26 cellular contexts compared by ENCODE assay signal in genomic region chr3:45966371-45966780, GRCh38. TPM values are rescaled to one million over a fixed set of nuclear protein-coding genes. Genes with fewer than 3 reads are reported as not detected.
A peak's percentile ranks its signal among the peaks of the same experiment; 100 is the strongest.
DNase-seq lines count a peak whose midpoint lies in the region; ATAC-seq and TF ChIP-seq lines count a peak whose summit lies in the region.
"Had no signal": no experiment of that assay in that cellular context is flagged by ENCODE, and none has a peak within 500 bp of the region (broad histone marks: within the 10 kb centered on the region; RNA-seq: fewer than 3 reads in every experiment).

No MANE protein-coding gene starts in this region.

- peaks cover 10% of the 10 kb centered on the region for H3K9me1 ChIP-seq in IMR-90 (ENCODE audit: insufficient read depth, low read length)

- whole genome bisulfite sequencing in IMR-90 (ENCODE audit: extremely low coverage in 2 of 2, insufficient read length in 1 of 2), 2 experiments = 90% methylated on average over 14 of the region's 15 CpGs; no CpG with 5 or more reads in 1 of the 2 experiments

- ATAC-seq in IMR-90 (ENCODE audit: low read depth) (no peak), sciatic nerve (peak; percentile 21)
- ATAC-seq: PC-3 had no signal

- H3K4me3 Mint-ChIP-seq in activated CD4-positive, alpha-beta T cell treated with anti-CD3 and anti-CD28 coated beads, Interleukin-2, amount 10 ng/mL, durations not matched to agents 24 days and 14 days = peak overlapping the region; percentile 21

- H3K27me3 ChIP-seq in IMR-90 (ENCODE audit: control insufficient read depth, insufficient read depth, low read length) = no peaks in the 10 kb centered on the region
- H3K27me3 ChIP-seq in brain microvascular endothelial cell (replicated peaks) = no peaks in the 10 kb centered on the region
- no peaks in the 10 kb centered on the region for H3K27me3 ChIP-seq in WERI-Rb-1 (ENCODE audit: insufficient read depth, low read depth, severe bottlenecking)

- H3K27me3 Mint-ChIP-seq in activated CD4-positive, alpha-beta T cell treated with anti-CD3 and anti-CD28 coated beads, Interleukin-2, amount 10 ng/mL, durations not matched to agents 24 days and 14 days = no peaks in the 10 kb centered on the region
- H3K27me3 Mint-ChIP-seq: naive thymus-derived CD4-positive, alpha-beta T cell had no signal

- peaks cover 62% of the 10 kb centered on the region for H3K36me3 ChIP-seq in IMR-90 (ENCODE audit: control insufficient read depth, insufficient read depth, low read length)
- H3K36me3 ChIP-seq in brain microvascular endothelial cell (replicated peaks) = peaks cover 35% of the 10 kb centered on the region
- H3K36me3 ChIP-seq in WERI-Rb-1 = peaks cover 93% of the 10 kb centered on the region

- H4K8ac ChIP-seq in IMR-90 (ENCODE audit: low read depth in 2 of 2, low read length in 2 of 2) = no peak overlapping the region

- TF ChIP-seq POLR2A in IMR-90 (IDR thresholded peaks at IDR 0.05; ENCODE audit: low read depth, low read length) = no peak

- no TSS peak for BruUV-seq in IMR-90 (replicated peaks; lab: Mats Ljungman, UMichigan)

- in situ Hi-C loops in IMR-90 (cut with MboI; ENCODE audit: low sequenced_read_pairs) (no loop called here), brain microvascular endothelial cell (cut with HindIII; ENCODE audit: low pct_ligation_motif_present, low sequenced_read_pairs) (no loop called here)

- POLR2A ChIA-PET in IMR-90 (lab: Charles Lee; ENCODE audit: unreplicated experiment) = no interaction called here

- no peak overlapping the region for H3K27ac Mint-ChIP-seq in activated CD4-positive, alpha-beta T cell treated with anti-CD3 and anti-CD28 coated beads, Interleukin-2, amount 10 ng/mL, durations not matched to agents 24 days and 14 days

- H3K9me3 Mint-ChIP-seq in activated CD4-positive, alpha-beta T cell treated with anti-CD3 and anti-CD28 coated beads, Interleukin-2, amount 10 ng/mL, durations not matched to agents 24 days and 14 days = no peaks in the 10 kb centered on the region
- H3K9me3 Mint-ChIP-seq: naive thymus-derived CD4-positive, alpha-beta T cell; T-helper 1 cell treated with Interleukin-12 subunit alpha and Interleukin-12 subunit beta and Interleukin-4 antibody, amounts not matched to agents 30 μg/mL and 1 μg/mL, for 36 hours had no signal

- H2AK5ac ChIP-seq in IMR-90 (ENCODE audit: low read depth, low read length) = no peak overlapping the region

- peaks cover 7% of the 10 kb centered on the region; the same call in 1 of the 2 replicates for H4K20me1 ChIP-seq in IMR-90 (ENCODE audit: insufficient read depth, low read length)

- no peak for TF ChIP-seq RAD21 in IMR-90 (IDR thresholded peaks at IDR 0.05; ENCODE audit: low read length)

- H3K14ac ChIP-seq in IMR-90 (replicated peaks; ENCODE audit: low read depth, low read length) = no peak overlapping the region

- H2BK20ac ChIP-seq in IMR-90 (ENCODE audit: low read depth, low read length) = no peak overlapping the region

- intact Hi-C loops in activated CD4-positive, alpha-beta T cell treated with anti-CD3 and anti-CD28 coated beads, Interleukin-2, amount 10 ng/mL, durations not matched to agents 24 days and 14 days (cut with micrococcal nuclease) = no loop called here
- intact Hi-C loops in IMR-90 (cut with micrococcal nuclease) = no loop called here
- intact Hi-C loops in sciatic nerve (cut with DNase I) = no loop called here

- peak overlapping the region; percentile 39 for H2AFZ ChIP-seq in IMR-90 (replicated peaks; ENCODE audit: low read length, poor library complexity)
- H2AFZ ChIP-seq: parathyroid adenoma had no signal

- peaks cover 76% of the 10 kb centered on the region for H3K4me1 Mint-ChIP-seq in activated CD4-positive, alpha-beta T cell treated with anti-CD3 and anti-CD28 coated beads, Interleukin-2, amount 10 ng/mL, durations not matched to agents 24 days and 14 days

- no peak overlapping the region for H3K23ac ChIP-seq in IMR-90 (ENCODE audit: low read depth, low read length)

- H3K36me3 Mint-ChIP-seq in activated CD4-positive, alpha-beta T cell treated with anti-CD3 and anti-CD28 coated beads, Interleukin-2, amount 10 ng/mL, durations not matched to agents 24 days and 14 days (ENCODE audit: low read depth) = peaks cover 90% of the 10 kb centered on the region

- H2BK120ac ChIP-seq in IMR-90 (ENCODE audit: low read depth, low read length) = no peak overlapping the region

- H3K4me2 ChIP-seq in IMR-90 (ENCODE audit: low read depth, low read length) = no peak overlapping the region

- no peak overlapping the region for H4K5ac ChIP-seq in IMR-90 (ENCODE audit: low read depth, low read length)

- no peak overlapping the region; the same call in 1 of the 2 replicates for H3K4ac ChIP-seq in IMR-90 (ENCODE audit: low read depth, low read length)

- no peak overlapping the region for H3K27ac ChIP-seq in IMR-90 (ENCODE audit: insufficient read depth, low read length)
- H3K27ac ChIP-seq in cingulate gyrus (ENCODE audit: low read depth, low read length) = peak overlapping the region; percentile 52
- no peak overlapping the region for H3K27ac ChIP-seq in brain microvascular endothelial cell
- no peak overlapping the region for H3K27ac ChIP-seq in WERI-Rb-1
- H3K27ac ChIP-seq: 22Rv1, parathyroid adenoma had no signal

- no peak overlapping the region for H3K56ac ChIP-seq in IMR-90 (ENCODE audit: extremely low read depth, insufficient read depth, low read length)

- H3K4me1 ChIP-seq in IMR-90 (ENCODE audit: control insufficient read depth, insufficient read depth, low read length) = peaks cover 4% of the 10 kb centered on the region
- H3K4me1 ChIP-seq: Caco-2, HAP-1, parathyroid adenoma had no signal

- dilution Hi-C loops in IMR-90 (cut with HindIII; ENCODE audit: low sequenced_read_pairs, unreplicated experiment) = no loop called here

- H3K79me1 ChIP-seq in IMR-90 (ENCODE audit: low read depth in 1 of 2, low read length in 2 of 2) = peaks cover 0 to 3% of the 10 kb centered on the region in 2 experiments; a peak in 1 of 4 replicates

- no peak overlapping the region for H2AK9ac ChIP-seq in IMR-90 (replicated peaks; ENCODE audit: low read depth, low read length, poor library complexity)

- H3K18ac ChIP-seq in IMR-90 (ENCODE audit: low read depth, low read length) = no peak overlapping the region

- CTCF ChIA-PET in IMR-90 (lab: Yijun Ruan, JAX) = interaction anchor here (0.6 to 0.9 kb wide), 2 partner anchors 95 to 232 kb away, joined by 3 to 4 read pairs; no protein-coding TSS in a partner anchor

- H3K9me3 ChIP-seq in IMR-90 (ENCODE audit: control insufficient read depth, insufficient read depth, low read length) = no peaks in the 10 kb centered on the region
- H3K9me3 ChIP-seq in WERI-Rb-1 (ENCODE audit: severe bottlenecking) = no peaks in the 10 kb centered on the region
- H3K9me3 ChIP-seq: Caco-2, HAP-1 had no signal

- H4K91ac ChIP-seq in IMR-90 (ENCODE audit: insufficient read depth, low read depth, low read length) = no peak overlapping the region

- H3K4me3 ChIP-seq in IMR-90 (ENCODE audit: insufficient read depth, low read depth, low read length) = no peak overlapping the region
- no peak overlapping the region for H3K4me3 ChIP-seq in brain microvascular endothelial cell (ENCODE audit: low read depth, low read length)
- no peak overlapping the region for H3K4me3 ChIP-seq in WERI-Rb-1 (ENCODE audit: low read depth, low read length)
- H3K4me3 ChIP-seq: HAP-1 had no signal

- TF ChIP-seq CTCF in IMR-90 (conservative IDR thresholded peaks at IDR 0.05; ENCODE audit: low read depth, low read length) (no peak), brain microvascular endothelial cell (IDR thresholded peaks at IDR 0.05; ENCODE audit: low read depth, low read length, missing control alignments) (no peak), WERI-Rb-1 (IDR thresholded peaks at IDR 0.05; ENCODE audit: low read depth, low read length) (no peak)

- DNase-seq in activated CD4-positive, alpha-beta T cell treated with anti-CD3 and anti-CD28 coated beads, Interleukin-2, amount 10 ng/mL, durations not matched to agents 24 days and 14 days = no peak
- DNase-seq in activated CD4-positive, alpha-beta T cell treated with anti-CD3 and anti-CD28 coated beads for 1 hour = no peak
- DNase-seq in IMR-90 = no peak
- no peak for DNase-seq in sciatic nerve (ENCODE audit: low spot score)
- no peak for DNase-seq in brain microvascular endothelial cell
- DNase-seq in WERI-Rb-1 = no peak
- no peak for DNase-seq in HT-29 (ENCODE audit: low spot score)
- DNase-seq: AML-193; Caco-2; EL; erythroblast; foreskin melanocyte; Karpas-422; naive thymus-derived CD4-positive, alpha-beta T cell; NCI-H1048; NCI-H2029 treated with DMSO at 0.1 percent for 48 hours; PC-3; SIG-M5; stimulated activated CD4-positive, alpha-beta T cell treated with anti-CD3 and anti-CD28 coated beads, Interleukin-4, amount 100 ng/mL, for 24 hours had no signal

- H3K9ac ChIP-seq in IMR-90 (ENCODE audit: low read depth, low read length) = no peak overlapping the region
- H3K9ac ChIP-seq: parathyroid adenoma had no signal

- H2BK15ac ChIP-seq in IMR-90 (ENCODE audit: low read depth, low read length) = no peak overlapping the region

- H2BK5ac ChIP-seq in IMR-90 (ENCODE audit: low read depth, low read length, poor library complexity, severe bottlenecking) = no peak overlapping the region

TF ChIP-seq in IMR-90, 13 proteins besides CTCF, POLR2A, EP300 and RAD21 (continues in another document):
- TF ChIP-seq ELK1 (IDR thresholded peaks at IDR 0.05; ENCODE audit: borderline replicate concordance, low read depth, low read length) = no peak

RNA-seq across cellular contexts. Expression of gene CXCR6, which starts 23.1 kb away (rescaled TPM):
- total RNA-seq in activated CD4-positive, alpha-beta T cell treated with anti-CD3 and anti-CD28 coated beads, Interleukin-2, amount 10 ng/mL, durations not matched to agents 24 days and 14 days = 15.2 TPM in 2 replicates
- total RNA-seq in IMR-90 (2012; rRNA removed) (under 0.01 TPM in 1 of 2 replicates, not detected in the other), sciatic nerve (0.49 TPM)
- not detected in 2 replicates for polyA plus RNA-seq in IMR-90 (2012; rRNA removed)
- polyA plus RNA-seq in IMR-90 (2012; cell fraction: cytosol; rRNA removed) = not detected in 2 replicates
- not detected in 2 replicates for polyA plus RNA-seq in IMR-90 (2012; cell fraction: nucleus; rRNA removed; ENCODE audit: low replicate concordance)
- not detected in 2 replicates for total RNA-seq in HT-29 (2014; rRNA removed; shearing (Covaris generic))
- total RNA-seq: bronchial epithelial cell, Caco-2, kidney epithelial cell, PC-3 had no signal

RNA-seq across cellular contexts. Expression of gene FYCO1, which starts 29.2 kb away (rescaled TPM):
- 16.5 and 16.8 TPM in 2 replicates for total RNA-seq in activated CD4-positive, alpha-beta T cell treated with anti-CD3 and anti-CD28 coated beads, Interleukin-2, amount 10 ng/mL, durations not matched to agents 24 days and 14 days
- total RNA-seq in IMR-90 (2012; rRNA removed) = 16.1 and 20.1 TPM in 2 replicates
- polyA plus RNA-seq in IMR-90 (2012; rRNA removed) = 12.0 and 13.7 TPM in 2 replicates
- 6.7 and 10.1 TPM in 2 replicates for polyA plus RNA-seq in IMR-90 (2012; cell fraction: cytosol; rRNA removed)
- polyA plus RNA-seq in IMR-90 (2012; cell fraction: nucleus; rRNA removed; ENCODE audit: low replicate concordance) = 6.8 and 8.8 TPM in 2 replicates
- total RNA-seq in sciatic nerve = 60.6 TPM
- 8.5 and 9.7 TPM in 2 replicates for total RNA-seq in HT-29 (2014; rRNA removed; shearing (Covaris generic))

Comparison
In these comparisons a context has a peak if more than half of its experiments do, and no peak if none do; other contexts are left out.
1. RNA of gene CXCR6, which starts 23.1 kb away (total RNA-seq): 15.2 TPM in activated CD4-positive, alpha-beta T cell treated with anti-CD3 and anti-CD28 coated beads, Interleukin-2, amount 10 ng/mL, durations not matched to agents 24 days and 14 days; 0.49 TPM in sciatic nerve (single experiment), under 0.01 TPM in IMR-90 and not detected in HT-29; every median in the first group is over 10 times any median in the second.